8 cellular contexts compared by ENCODE assay signal in genomic region chr6:26124550-26125014, GRCh38. TPM values are rescaled to one million over a fixed set of nuclear protein-coding genes. Genes with fewer than 3 reads are reported as not detected.
DNase-seq lines count a peak whose midpoint lies in the region; ATAC-seq and TF ChIP-seq lines count a peak whose summit lies in the region.

No MANE protein-coding gene starts in this region.

- DNase-seq in NCI-H2029 (lab: John Stamatoyannopoulos, UW) (peak; percentile 74), astrocyte of the spinal cord (ENCODE audit: low read depth, low spot score) (no peak), kidney epithelial cell (ENCODE audit: low read depth) (no peak), HK-2 (ENCODE audit: unreplicated experiment) (no peak), dedifferentiated amniotic fluid mesenchymal stem cell (ENCODE audit: extremely low spot score) (no peak), CD1c-positive myeloid dendritic cell (ENCODE audit: extremely low spot score) (no peak)

- H3K36me3 ChIP-seq in kidney epithelial cell (ENCODE audit: control insufficient read depth, insufficient read depth, low read length): no peaks in the 10 kb centered on the region

- H3K4me3 ChIP-seq in astrocyte of the spinal cord (ENCODE audit: low read depth, low read length) (peak overlapping the region; percentile 99), kidney epithelial cell (ENCODE audit: low read depth, low read length) (peak overlapping the region; percentile 88)

- TF ChIP-seq CTCF in astrocyte of the spinal cord (IDR thresholded peaks at IDR 0.05; ENCODE audit: low read depth, low read length) (no peak), kidney epithelial cell (IDR thresholded peaks at IDR 0.05; ENCODE audit: insufficient read depth, low read length, poor library complexity, severe bottlenecking) (no peak)

- H3K27me3 ChIP-seq in kidney epithelial cell (ENCODE audit: control insufficient read depth, insufficient read depth, low read length): no peaks in the 10 kb centered on the region

- H3K27ac ChIP-seq in temporal lobe (ENCODE audit: low read depth, low read length): peak overlapping the region; percentile 98

- peak; percentile 1 for ATAC-seq in GM19324 (IDR thresholded peaks at IDR 0.05; ENCODE audit: low FRiP score, unreplicated experiment)

- in situ Hi-C loops in astrocyte of the spinal cord (cut with HindIII; ENCODE audit: low sequenced_read_pairs): no loop called here

RNA-seq across cellular contexts. Expression of gene HFE, which starts 37.4 kb away (rescaled TPM):
- total RNA-seq in kidney epithelial cell: 1.4 and 2.6 TPM in 2 replicates
- 1.2 TPM for total RNA-seq in temporal lobe
